In the genomic region with DNA sequence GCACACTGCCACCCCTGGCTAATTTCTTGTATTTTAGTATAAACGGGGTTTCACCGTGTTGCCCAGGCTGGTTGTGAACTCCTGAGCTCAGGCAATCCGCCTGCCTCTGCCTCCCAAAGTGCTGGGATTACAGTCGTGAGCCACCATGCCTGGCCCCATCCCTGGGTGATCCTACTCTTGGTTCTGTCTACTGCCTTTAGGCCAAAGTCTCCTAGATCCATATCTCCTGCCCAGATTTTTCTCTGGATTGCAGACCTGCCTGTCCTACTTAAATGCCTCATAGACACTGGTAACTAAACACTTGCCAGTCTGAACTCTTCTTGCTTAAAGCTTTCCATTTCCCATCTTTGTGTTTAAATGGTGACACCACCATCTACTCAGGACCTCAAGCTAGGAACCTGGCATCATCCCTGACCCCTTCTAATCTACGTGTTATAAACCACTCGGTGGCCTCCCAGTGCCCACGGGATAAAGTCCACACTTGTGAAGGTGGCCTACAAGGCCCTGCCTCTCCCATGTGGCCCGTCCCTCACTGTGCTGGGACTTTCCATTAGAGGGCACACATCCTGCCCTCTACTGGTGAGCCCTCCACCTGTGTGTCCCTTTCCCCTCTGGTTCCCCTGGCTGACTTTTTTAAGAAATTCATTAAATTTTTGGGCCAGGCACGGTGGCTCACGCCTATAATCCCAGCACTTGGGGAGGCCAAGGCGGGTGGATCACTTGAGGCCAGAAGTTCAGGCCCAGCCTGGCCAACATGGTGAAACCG, we compare ENCODE assay signal across 1 cellular context.
TF ChIP-seq lines count a peak whose summit lies in the region.

No MANE protein-coding gene starts in this region.

TF ChIP-seq in H1, 55 proteins besides CTCF, POLR2A, EP300 and RAD21:
- TF ChIP-seq CTBP2 (IDR thresholded peaks at IDR 0.05; ENCODE audit: borderline replicate concordance, insufficient read depth, insufficient read length, low read length) = no peak
- TF ChIP-seq SP2 (IDR thresholded peaks at IDR 0.05; ENCODE audit: low read length) = no peak
- no peak for TF ChIP-seq SRF (IDR thresholded peaks at IDR 0.05; ENCODE audit: low read depth, low read length)
- TF ChIP-seq SP1 (IDR thresholded peaks at IDR 0.05; ENCODE audit: low read depth, low read length) = no peak
- no peak for TF ChIP-seq CHD1 (IDR thresholded peaks at IDR 0.05; ENCODE audit: low read depth, low read length)
- no peak for TF ChIP-seq SAP30 (IDR thresholded peaks at IDR 0.05; ENCODE audit: insufficient read depth, insufficient replicate concordance, low read length)
- no peak for TF ChIP-seq BCL11A (IDR thresholded peaks at IDR 0.05; ENCODE audit: low read depth in 2 of 2, low read length in 2 of 2)
- TF ChIP-seq SIX5 (IDR thresholded peaks at IDR 0.05; ENCODE audit: low read depth, low read length) = no peak
